ENCODE assay signal across 1 cellular context in genomic region chr5:139647406-139648204, GRCh38.
A peak's percentile ranks its signal among the peaks of the same experiment; 100 is the strongest.
TF ChIP-seq lines count a peak whose summit lies in the region.

No MANE protein-coding gene starts in this region.

TF ChIP-seq in K562, 482 proteins besides CTCF, POLR2A, EP300 and RAD21 (continued from another document and continues in another):
- TF ChIP-seq MGA (IDR thresholded peaks at IDR 0.05) (peak; percentile 20; the same call in 1 of the 2 replicates), KLF1 (tag; IDR thresholded peaks at IDR 0.05) (0 out of 2 replicates have a peak, but pooled peaks have one; percentile 66), GTF2A2 (tag; IDR thresholded peaks at IDR 0.05) (no peak), ZC3H4 (CRISPR knock-in tag; IDR thresholded peaks at IDR 0.05; ENCODE audit: borderline replicate concordance) (no peak), ZNF79 (CRISPR knock-in tag; IDR thresholded peaks at IDR 0.05; ENCODE audit: low read depth) (no peak), GMEB1 (CRISPR knock-in tag; IDR thresholded peaks at IDR 0.05) (no peak), HNRNPLL (IDR thresholded peaks at IDR 0.05; ENCODE audit: low read depth, low read length, poor library complexity, severe bottlenecking) (no peak), RBM25 (IDR thresholded peaks at IDR 0.05; ENCODE audit: low read depth, low read length, severe bottlenecking) (peak; percentile 47), HES1 (IDR thresholded peaks at IDR 0.05; ENCODE audit: low read depth) (no peak), RHOXF2B (CRISPR knock-in tag; conservative IDR thresholded peaks at IDR 0.05) (no peak), ZNF75A (CRISPR knock-in tag; IDR thresholded peaks at IDR 0.05) (no peak), ZNF384 (IDR thresholded peaks at IDR 0.05; ENCODE audit: low read depth, low read length) (peak; percentile 69; the same call in 1 of the 2 replicates), ZNF165 (CRISPR knock-in tag; IDR thresholded peaks at IDR 0.05; ENCODE audit: borderline replicate concordance) (no peak), SMARCA4 (IDR thresholded peaks at IDR 0.05) (0 out of 2 replicates have a peak, but pooled peaks have one; percentile 12), E2F6 (IDR thresholded peaks at IDR 0.05; ENCODE audit: borderline replicate concordance in 1 of 2, extremely low read depth in 1 of 2, insufficient read depth in 1 of 2, insufficient read length in 1 of 2, low read depth in 1 of 2, low read length in 1 of 2, poor library complexity in 1 of 2, severe bottlenecking in 1 of 2) (peak in 1 of 2 experiments; percentile 73), HOXB6 (CRISPR knock-in tag; IDR thresholded peaks at IDR 0.05; ENCODE audit: borderline replicate concordance) (no peak), PTTG1 (tag; IDR thresholded peaks at IDR 0.05; ENCODE audit: low read depth) (no peak), SRF (CRISPR knock-in tag; IDR thresholded peaks at IDR 0.05) (no peak), ZBTB33 (CRISPR knock-in tag; IDR thresholded peaks at IDR 0.05) (no peak), ZNF12 (CRISPR knock-in tag; IDR thresholded peaks at IDR 0.05) (0 out of 2 replicates have a peak, but pooled peaks have one; percentile 44), GATAD2B (IDR thresholded peaks at IDR 0.05; ENCODE audit: borderline replicate concordance) (no peak), IRF2 (CRISPR knock-in tag; IDR thresholded peaks at IDR 0.05) (no peak), NCOA4 (IDR thresholded peaks at IDR 0.05; ENCODE audit: partially characterized antibody) (no peak), TEAD2 (tag; IDR thresholded peaks at IDR 0.05) (no peak), ZNF146 (CRISPR knock-in tag; IDR thresholded peaks at IDR 0.05; ENCODE audit: unreplicated experiment) (no peak), ZNF583 (CRISPR knock-in tag; IDR thresholded peaks at IDR 0.05) (no peak), FOXJ2 (tag; IDR thresholded peaks at IDR 0.05) (no peak), ILK (tag; IDR thresholded peaks at IDR 0.05; ENCODE audit: borderline replicate concordance, low read depth) (no peak), HDAC1 (IDR thresholded peaks at IDR 0.05) (no peak), LARP7 (IDR thresholded peaks at IDR 0.05) (no peak), TEAD1 (CRISPR knock-in tag; IDR thresholded peaks at IDR 0.05) (no peak), POLR2AphosphoS2 (IDR thresholded peaks at IDR 0.05; ENCODE audit: low read length) (no peak), RCOR1 (IDR thresholded peaks at IDR 0.05; ENCODE audit: borderline replicate concordance in 1 of 2, low read depth in 2 of 2, low read length in 2 of 2) (no peak), CBX3 (IDR thresholded peaks at IDR 0.05; ENCODE audit: borderline replicate concordance in 1 of 2, low read length in 2 of 2) (0 out of 3 replicates have a peak, but pooled peaks of 1 of the 2 experiments have one; percentile 35), FOXM1 (IDR thresholded peaks at IDR 0.05; ENCODE audit: low read depth) (0 out of 2 replicates have a peak, but pooled peaks have one; percentile 12), FOXM1 (CRISPR knock-in tag; IDR thresholded peaks at IDR 0.05; ENCODE audit: low read depth) (no peak), CHD4 (IDR thresholded peaks at IDR 0.05; ENCODE audit: insufficient read depth, insufficient replicate concordance, low read depth, low read length, poor library complexity, severe bottlenecking) (no peak), KDM1A (IDR thresholded peaks at IDR 0.05) (0 out of 4 replicates have a peak, but pooled peaks of 1 of the 2 experiments have one; percentile 2), SMARCC2 (IDR thresholded peaks at IDR 0.05; ENCODE audit: low read depth) (no peak), FOXO4 (CRISPR knock-in tag; IDR thresholded peaks at IDR 0.05) (no peak), SP1 (CRISPR knock-in tag; IDR thresholded peaks at IDR 0.05) (no peak), UBTF (IDR thresholded peaks at IDR 0.05; ENCODE audit: borderline replicate concordance in 1 of 2, low read depth in 2 of 2, low read length in 2 of 2) (peak in 1 of 2 experiments; percentile 86; a peak in 1 of 4 replicates), ZNF717 (CRISPR knock-in tag; IDR thresholded peaks at IDR 0.05) (no peak), KDM5B (IDR thresholded peaks at IDR 0.05; ENCODE audit: insufficient replicate concordance, low read depth, low read length) (peak; percentile 16), ZBED1 (IDR thresholded peaks at IDR 0.05) (no peak)
